In the genomic region with DNA sequence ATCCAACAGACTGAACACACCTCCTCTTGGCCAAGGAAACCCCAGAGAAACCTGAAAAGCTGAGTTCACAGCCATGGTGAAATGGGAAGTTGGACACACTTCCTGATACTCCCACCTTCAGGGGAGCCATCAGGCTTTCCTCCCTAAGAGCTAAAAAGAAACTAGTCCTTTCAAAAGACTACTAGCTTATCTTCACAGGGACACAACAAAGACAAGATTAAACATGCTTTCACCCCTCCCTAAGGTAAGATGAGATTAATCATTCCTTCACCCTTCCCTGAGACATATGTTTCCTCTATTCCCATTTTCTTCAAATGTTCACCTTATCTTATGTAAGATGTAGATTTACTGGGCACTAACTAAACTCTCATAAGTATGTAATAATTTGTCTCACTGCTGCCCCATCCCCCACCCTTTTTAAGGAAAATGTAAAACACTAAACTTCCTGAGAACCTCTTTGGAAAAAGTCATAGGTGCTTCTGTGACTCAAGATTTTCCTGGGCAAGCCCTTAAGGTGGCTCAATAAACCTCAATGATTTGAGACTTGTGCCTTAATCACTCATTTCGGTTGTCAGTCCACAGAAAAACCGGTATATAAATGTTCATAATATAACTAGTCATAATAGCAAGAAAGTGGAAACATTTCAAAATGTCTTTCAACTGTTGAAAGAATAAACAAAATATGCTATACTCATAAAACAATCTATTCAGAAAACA, we compare ENCODE assay signal across 15 cellular contexts. TPM values are rescaled to one million over a fixed set of nuclear protein-coding genes. Genes with fewer than 3 reads are reported as not detected.
"Had no signal": no experiment of that assay in that cellular context is flagged by ENCODE, and none has a peak within 500 bp of the region (broad histone marks: within the 10 kb centered on the region; RNA-seq: fewer than 3 reads in every experiment).

No MANE protein-coding gene starts in this region.

- H3K36me3 ChIP-seq: ascending aorta, cardiac muscle cell, colonic mucosa, transverse colon had no signal

- H3K27me3 ChIP-seq: ascending aorta, cardiac muscle cell, colonic mucosa, transverse colon had no signal

- H3K4me1 ChIP-seq: ascending aorta, colonic mucosa, transverse colon had no signal

- DNase-seq: activated CD4-positive, alpha-beta T cell treated with anti-CD3 and anti-CD28 coated beads for 4 hours; activated naive CD4-positive, alpha-beta T cell treated with Interleukin-2 at 50 U/mL for 16 hours; activated naive CD8-positive, alpha-beta T cell treated with anti-CD3 and anti-CD28 coated beads, Interleukin-2, amount 50 U/mL, for 24 hours; colonic mucosa; effector CD4-positive, alpha-beta T cell; left ventricle myocardium superior; nephron progenitor cell; stimulated activated CD4-positive, alpha-beta T cell treated with anti-CD3 and anti-CD28 coated beads, Interleukin-12 subunit alpha, Interleukin-12 subunit beta, amount 100 ng/mL, for 4 hours; stimulated activated naive CD4-positive, alpha-beta T cell; substantia nigra; transverse colon had no signal

- FAIRE-seq: endothelial cell of umbilical vein had no signal

- ATAC-seq: activated naive CD8-positive, alpha-beta T cell treated with anti-CD3 and anti-CD28 coated beads, Interleukin-2, amount 50 U/mL, for 24 hours; left ventricle myocardium superior had no signal

- H3K9me3 ChIP-seq: colonic mucosa, transverse colon had no signal

- H3K27ac ChIP-seq: ascending aorta, cardiac muscle cell, colonic mucosa, transverse colon had no signal

- H3K4me3 ChIP-seq: ascending aorta, cardiac muscle cell, colonic mucosa, transverse colon had no signal

RNA-seq across cellular contexts. Expression of gene HTR7, which starts 40.5 kb away (rescaled TPM):
- total RNA-seq: activated T-helper 1 cell treated with anti-CD3 and anti-CD28 coated beads, Interleukin-12 subunit alpha, Interleukin-12 subunit beta, Interleukin-2, Interleukin-4 antibody, amounts not matched to agents 30 ng/mL and 10 ng/mL and 1 ng/mL, durations not matched to agents 14 hours and 24 hours and 36 hours; cardiac muscle cell; left ventricle myocardium superior had no signal
- polyA plus RNA-seq: cardiac muscle cell had no signal
